8 cellular contexts compared by ENCODE assay signal in genomic region chr1:39509360-39510009, GRCh38. TPM values are rescaled to one million over a fixed set of nuclear protein-coding genes. Genes with fewer than 3 reads are reported as not detected.
A peak's percentile ranks its signal among the peaks of the same experiment; 100 is the strongest.
DNase-seq lines count a peak whose midpoint lies in the region; ATAC-seq and TF ChIP-seq lines count a peak whose summit lies in the region.

No MANE protein-coding gene starts in this region.

- H3K36me3 Mint-ChIP-seq in activated naive CD8-positive, alpha-beta T cell treated with anti-CD3 and anti-CD28 coated beads for 36 hours: no peaks in the 10 kb centered on the region
- no peaks in the 10 kb centered on the region for H3K36me3 Mint-ChIP-seq in osteocyte (ENCODE audit: unreplicated experiment)

- no peaks in the 10 kb centered on the region for H3K9me3 Mint-ChIP-seq in activated naive CD8-positive, alpha-beta T cell treated with anti-CD3 and anti-CD28 coated beads for 36 hours
- no peaks in the 10 kb centered on the region for H3K9me3 Mint-ChIP-seq in osteocyte (ENCODE audit: unreplicated experiment)

- TF ChIP-seq CTCF in osteocyte (IDR thresholded peaks at IDR 0.05): no peak

- peak overlapping the region; percentile 57 for H3K27ac Mint-ChIP-seq in activated naive CD8-positive, alpha-beta T cell treated with anti-CD3 and anti-CD28 coated beads for 36 hours
- H3K27ac Mint-ChIP-seq in osteocyte (ENCODE audit: unreplicated experiment): peak overlapping the region; percentile 3

- peak; percentile 59 for ATAC-seq in HG03066 (IDR thresholded peaks at IDR 0.05; ENCODE audit: low read depth, unreplicated experiment)

- peak overlapping the region; percentile 8 for H3K4me3 Mint-ChIP-seq in activated naive CD8-positive, alpha-beta T cell treated with anti-CD3 and anti-CD28 coated beads for 36 hours
- no peak overlapping the region for H3K4me3 Mint-ChIP-seq in osteocyte (ENCODE audit: unreplicated experiment)

- peaks cover 10% of the 10 kb centered on the region for H3K4me1 Mint-ChIP-seq in activated naive CD8-positive, alpha-beta T cell treated with anti-CD3 and anti-CD28 coated beads for 36 hours
- peaks cover 11% of the 10 kb centered on the region for H3K4me1 Mint-ChIP-seq in osteocyte (ENCODE audit: unreplicated experiment)

- H3K27me3 Mint-ChIP-seq in activated naive CD8-positive, alpha-beta T cell treated with anti-CD3 and anti-CD28 coated beads for 36 hours: peaks cover 4% of the 10 kb centered on the region
- no peaks in the 10 kb centered on the region for H3K27me3 Mint-ChIP-seq in osteocyte (ENCODE audit: unreplicated experiment)

- DNase-seq in activated CD4-positive, alpha-beta T cell treated with anti-CD3 and anti-CD28 coated beads for 48 hours: peak; percentile 17
- no peak for DNase-seq in activated CD4-positive, alpha-beta T cell treated with anti-CD3 and anti-CD28 coated beads for 4 hours
- no peak for DNase-seq in activated naive CD8-positive, alpha-beta T cell treated with anti-CD3 and anti-CD28 coated beads for 36 hours
- DNase-seq in osteocyte (ENCODE audit: extremely low spot score, unreplicated experiment) (no peak), SHP77 (lab: John Stamatoyannopoulos, UW) (no peak), NCI-H187 (lab: John Stamatoyannopoulos, UW) (no peak), HuH-7.5 (ENCODE audit: low spot score) (no peak)

RNA-seq across cellular contexts. Expression of gene BMP8A, which starts 18.0 kb away (rescaled TPM):
- total RNA-seq in activated naive CD8-positive, alpha-beta T cell treated with anti-CD3 and anti-CD28 coated beads for 36 hours: under 1 TPM; 0.14 to 0.16 TPM
- not detected in 2 replicates for total RNA-seq in osteocyte
